In genomic region chr17:9750488-9750887, GRCh38 we compare ENCODE assay signal across 20 cellular contexts. TPM values are rescaled to one million over a fixed set of nuclear protein-coding genes. Genes with fewer than 3 reads are reported as not detected.
DNase-seq lines count a peak whose midpoint lies in the region; ATAC-seq, FAIRE-seq and TF ChIP-seq lines count a peak whose summit lies in the region.
"Had no signal": no experiment of that assay in that cellular context is flagged by ENCODE, and none has a peak within 500 bp of the region (broad histone marks: within the 10 kb centered on the region; RNA-seq: fewer than 3 reads in every experiment).

No MANE protein-coding gene starts in this region.

- no peak for TF ChIP-seq EP300 in A549 (IDR thresholded peaks at IDR 0.05)

- CTCF ChIA-PET in A549 (lab: Yijun Ruan, JAX) = interaction anchor here (0.8 to 2.2 kb wide), 6 partner anchors 17 to 180 kb away, joined by 3 to 8 read pairs (median 3); no protein-coding TSS in a partner anchor

- POLR2A ChIA-PET in A549 (lab: Yijun Ruan, JAX) = no interaction called here

- no peak overlapping the region for H3K4me3 Mint-ChIP-seq in neural progenitor cell
- H3K4me3 Mint-ChIP-seq: CD8-positive, alpha-beta memory T cell had no signal

- H3K4me1 ChIP-seq in left ventricle myocardium inferior = no peaks in the 10 kb centered on the region
- H3K4me1 ChIP-seq in A549 = no peaks in the 10 kb centered on the region
- H3K4me1 ChIP-seq in neural progenitor cell = no peaks in the 10 kb centered on the region
- H3K4me1 ChIP-seq: BLaER1, Caco-2 had no signal

- peak; percentile 54 for FAIRE-seq in A549 (lab: Jason Lieb, UNC)
- FAIRE-seq: GM12892, GM19239, H54 had no signal

- no peak overlapping the region for H3K27ac ChIP-seq in left ventricle myocardium inferior (replicated peaks)
- no peak overlapping the region for H3K27ac ChIP-seq in A549
- H3K27ac ChIP-seq in neural progenitor cell = no peak overlapping the region
- H3K27ac ChIP-seq: 22Rv1, BLaER1 had no signal

- H4K20me1 ChIP-seq in neural progenitor cell (ENCODE audit: low read depth) = no peaks in the 10 kb centered on the region
- H4K20me1 ChIP-seq: BLaER1 had no signal

- no peak overlapping the region for H3K27ac Mint-ChIP-seq in neural progenitor cell
- H3K27ac Mint-ChIP-seq: CD8-positive, alpha-beta memory T cell had no signal

- H3K4me3 ChIP-seq in left ventricle myocardium inferior (no peak overlapping the region), A549 (no peak overlapping the region), neural progenitor cell (no peak overlapping the region)
- H3K4me3 ChIP-seq: BLaER1 had no signal

- DNase-seq in Right ventricle myocardium inferior (ENCODE audit: missing footprints) (no peak), left ventricle myocardium inferior (no peak), A549 (ENCODE audit: low read depth in 1 of 2, low spot score in 1 of 2) (no peak), left kidney (ENCODE audit: low read depth, low spot score) (peak; percentile 50), neural progenitor cell (ENCODE audit: low spot score) (no peak), NCI-H2107 treated with DMSO at 0.1 percent for 48 hours (lab: John Stamatoyannopoulos, UW; ENCODE audit: unreplicated experiment) (no peak)
- DNase-seq: AML-193; Caco-2; CD8-positive, alpha-beta memory T cell; DND-41; GDM1; IMR-90 had no signal

- H3K27me3 ChIP-seq in left ventricle myocardium inferior (ENCODE audit: low read depth) (peaks cover 50% of the 10 kb centered on the region), neural progenitor cell (no peaks in the 10 kb centered on the region)
- H3K27me3 ChIP-seq: BLaER1 had no signal

- no peaks in the 10 kb centered on the region for H3F3A ChIP-seq in neural progenitor cell (ENCODE audit: low read depth)

- peaks cover 5% of the 10 kb centered on the region for H3K4me1 Mint-ChIP-seq in neural progenitor cell
- H3K4me1 Mint-ChIP-seq: CD8-positive, alpha-beta memory T cell had no signal

- no peaks in the 10 kb centered on the region for H3K36me3 Mint-ChIP-seq in neural progenitor cell
- H3K36me3 Mint-ChIP-seq: CD8-positive, alpha-beta memory T cell had no signal

- no peak for TF ChIP-seq CTCF in left ventricle myocardium inferior (IDR thresholded peaks at IDR 0.05; ENCODE audit: borderline replicate concordance)
- TF ChIP-seq CTCF in A549 (IDR thresholded peaks at IDR 0.05) = no peak
- no peak for TF ChIP-seq CTCF in neural progenitor cell (IDR thresholded peaks at IDR 0.05)

- no peak overlapping the region for H3K9ac ChIP-seq in neural progenitor cell
- H3K9ac ChIP-seq: BLaER1 had no signal

- H3K36me3 ChIP-seq in left ventricle myocardium inferior = no peaks in the 10 kb centered on the region
- no peaks in the 10 kb centered on the region for H3K36me3 ChIP-seq in neural progenitor cell
- H3K36me3 ChIP-seq: BLaER1 had no signal

- intact Hi-C loops in Right ventricle myocardium inferior (cut with DNase I) (no loop called here), left ventricle myocardium inferior (cut with micrococcal nuclease) (no loop called here)

- H3K4me2 ChIP-seq in A549 = no peak overlapping the region
- no peak overlapping the region for H3K4me2 ChIP-seq in neural progenitor cell
- H3K4me2 ChIP-seq: BLaER1 had no signal

- ATAC-seq in Right ventricle myocardium inferior (peak; percentile 34), A549 (no peak), GM19023 (IDR thresholded peaks at IDR 0.05; ENCODE audit: unreplicated experiment) (no peak), SK-N-SH treated with all-trans-retinoic acid at 6 μM for 48 hours (no peak)
- ATAC-seq: HCT116 had no signal

- no peaks in the 10 kb centered on the region for H3K9me3 Mint-ChIP-seq in neural progenitor cell

- TF ChIP-seq POLR2A in A549 (IDR thresholded peaks at IDR 0.05; ENCODE audit: low read length) = no peak

- WGBS in A549 (ENCODE audit: missing lambda C conversion rate) = 71% methylated on average over 9 of the region's 9 CpGs

- peaks cover 3% of the 10 kb centered on the region for H3K27me3 Mint-ChIP-seq in neural progenitor cell (ENCODE audit: insufficient read depth, low read depth)

- no peaks in the 10 kb centered on the region for H3K79me2 ChIP-seq in neural progenitor cell (ENCODE audit: low read depth)

- no peak for TF ChIP-seq RAD21 in A549 (conservative IDR thresholded peaks at IDR 0.05 in 1 of 2, IDR thresholded peaks at IDR 0.05 in 1 of 2)

- H3K9me3 ChIP-seq in left ventricle myocardium inferior (replicated peaks) = peaks cover 5% of the 10 kb centered on the region
- H3K9me3 ChIP-seq in A549 = no peaks in the 10 kb centered on the region
- H3K9me3 ChIP-seq in neural progenitor cell (ENCODE audit: low read depth) = no peaks in the 10 kb centered on the region
- H3K9me3 ChIP-seq: BLaER1, Caco-2 had no signal

- H2AFZ ChIP-seq in neural progenitor cell (replicated peaks) = peak overlapping the region; percentile 42

TF ChIP-seq in A549, 52 proteins besides CTCF, POLR2A, EP300 and RAD21 (continues in another document):
- TF ChIP-seq CBX8 (IDR thresholded peaks at IDR 0.05) (no peak), TP53 (CRISPR knock-in tag; IDR thresholded peaks at IDR 0.05) (no peak), EHMT2 (IDR thresholded peaks at IDR 0.05; ENCODE audit: low read depth) (no peak), NPAS2 (CRISPR knock-in tag; IDR thresholded peaks at IDR 0.05; ENCODE audit: borderline replicate concordance) (no peak), JUN (IDR thresholded peaks at IDR 0.05) (no peak), ZFP36 (IDR thresholded peaks at IDR 0.05; ENCODE audit: borderline replicate concordance, partially characterized antibody) (no peak), RARB (CRISPR knock-in tag; IDR thresholded peaks at IDR 0.05) (no peak), RCOR1 (IDR thresholded peaks at IDR 0.05; ENCODE audit: low read depth, low read length) (no peak), HES2 (IDR thresholded peaks at IDR 0.05) (no peak), HEYL (CRISPR knock-in tag; IDR thresholded peaks at IDR 0.05) (no peak), HOXB5 (CRISPR knock-in tag; IDR thresholded peaks at IDR 0.05) (no peak), SREBF2 (IDR thresholded peaks at IDR 0.05) (no peak), ELK1 (IDR thresholded peaks at IDR 0.05; ENCODE audit: low read depth, low read length) (no peak), FOSB (CRISPR knock-in tag; IDR thresholded peaks at IDR 0.05) (no peak), CHD2 (IDR thresholded peaks at IDR 0.05; ENCODE audit: low read length, partially characterized antibody) (no peak), FOXS1 (CRISPR knock-in tag; IDR thresholded peaks at IDR 0.05) (no peak)

TF ChIP-seq in SK-N-SH treated with all-trans-retinoic acid at 6 μM for 48 hours, 23 proteins besides CTCF, POLR2A, EP300 and RAD21:
- TF ChIP-seq ZNF70 (CRISPR knock-in tag; IDR thresholded peaks at IDR 0.05) = no peak
- TF ChIP-seq OSR1 (CRISPR knock-in tag; IDR thresholded peaks at IDR 0.05) = no peak
- no peak for TF ChIP-seq ZFP3 (CRISPR knock-in tag; IDR thresholded peaks at IDR 0.05)
- TF ChIP-seq, protein P1, sequence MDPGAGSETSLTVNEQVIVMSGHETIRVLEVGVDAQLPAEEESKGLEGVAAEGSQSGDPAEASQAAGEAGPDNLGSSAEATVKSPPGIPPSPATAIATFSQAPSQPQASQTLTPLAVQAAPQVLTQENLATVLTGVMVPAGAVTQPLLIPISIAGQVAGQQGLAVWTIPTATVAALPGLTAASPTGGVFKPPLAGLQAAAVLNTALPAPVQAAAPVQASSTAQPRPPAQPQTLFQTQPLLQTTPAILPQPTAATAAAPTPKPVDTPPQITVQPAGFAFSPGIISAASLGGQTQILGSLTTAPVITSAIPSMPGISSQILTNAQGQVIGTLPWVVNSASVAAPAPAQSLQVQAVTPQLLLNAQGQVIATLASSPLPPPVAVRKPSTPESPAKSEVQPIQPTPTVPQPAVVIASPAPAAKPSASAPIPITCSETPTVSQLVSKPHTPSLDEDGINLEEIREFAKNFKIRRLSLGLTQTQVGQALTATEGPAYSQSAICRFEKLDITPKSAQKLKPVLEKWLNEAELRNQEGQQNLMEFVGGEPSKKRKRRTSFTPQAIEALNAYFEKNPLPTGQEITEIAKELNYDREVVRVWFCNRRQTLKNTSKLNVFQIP (CRISPR knock-in tag; IDR thresholded peaks at IDR 0.05; ENCODE audit: borderline replicate concordance, low read depth) = no peak
- TF ChIP-seq ESRRG (CRISPR knock-in tag; IDR thresholded peaks at IDR 0.05) = no peak
- no peak for TF ChIP-seq CSRNP3 (CRISPR knock-in tag; IDR thresholded peaks at IDR 0.05)
- TF ChIP-seq CREB5 (CRISPR knock-in tag; IDR thresholded peaks at IDR 0.05; ENCODE audit: low read depth) = no peak
- no peak for TF ChIP-seq ZNF8 (CRISPR knock-in tag; IDR thresholded peaks at IDR 0.05)
- no peak for TF ChIP-seq RARB (CRISPR knock-in tag; IDR thresholded peaks at IDR 0.05)
- TF ChIP-seq ZC3H10 (CRISPR knock-in tag; IDR thresholded peaks at IDR 0.05) = no peak
- no peak for TF ChIP-seq ZFP30 (CRISPR knock-in tag; IDR thresholded peaks at IDR 0.05)

RNA-seq across cellular contexts. Expression of gene DHRS7C, which starts 40.9 kb away (rescaled TPM):
- total RNA-seq in Right ventricle myocardium inferior (69.8 TPM), left ventricle myocardium inferior (3.1 TPM), neural progenitor cell (ENCODE audit: low replicate concordance) (not detected in 2 replicates)
- polyA plus RNA-seq in A549 (2011; rRNA removed) (not detected in 2 replicates), A549 (2017; fragmentation: RNase III; extraction: RNeasy Plus Mini Kit Qiagen cat#74134 plus additional on column Dnase treatment) (not detected in 3 replicates)
- not detected in 2 replicates for polyA plus RNA-seq in A549 (2012; cell fraction: cytosol; rRNA removed)
- not detected in 2 replicates for polyA plus RNA-seq in A549 (2012; cell fraction: nucleus; rRNA removed)
- not detected in 2 replicates for polyA minus RNA-seq in A549 (2011; rRNA and poly(A)+ RNA removed)
- total RNA-seq: Caco-2; CD8-positive, alpha-beta memory T cell; IMR-90 had no signal
- polyA plus RNA-seq: CD8-positive, alpha-beta memory T cell; IMR-90 had no signal

Comparison
In these comparisons a context has a peak if more than half of its experiments do, and no peak if none do; other contexts are left out.
1. RNA of gene DHRS7C, which starts 40.9 kb away (total RNA-seq): 69.8 TPM in Right ventricle myocardium inferior (single experiment); 3.1 TPM in left ventricle myocardium inferior (single experiment) and not detected in neural progenitor cell; every median in the first group is over 10 times any median in the second.